Comparison of ENCODE assay signal across 8 cellular contexts in genomic region chr10:86756511-86757109, GRCh38. TPM values are rescaled to one million over a fixed set of nuclear protein-coding genes. Genes with fewer than 3 reads are reported as not detected.
A peak's percentile ranks its signal among the peaks of the same experiment; 100 is the strongest.
DNase-seq lines count a peak whose midpoint lies in the region; ATAC-seq and TF ChIP-seq lines count a peak whose summit lies in the region.

TSS of gene BMPR1A (plus strand) at chr10:86756619. CDS start at chr10:86876019, 119,400 bp downstream.

- no peaks in the 10 kb centered on the region for H3K9me3 ChIP-seq in naive thymus-derived CD4-positive, alpha-beta T cell (ENCODE audit: control insufficient read depth in 2 of 3, low read length in 3 of 3)

- H3K36me3 Mint-ChIP-seq in naive thymus-derived CD4-positive, alpha-beta T cell: peaks cover 0 to 2% (median 0%) of the 10 kb centered on the region in 5 donors

- ATAC-seq in GM18499 (IDR thresholded peaks at IDR 0.05; ENCODE audit: insufficient read depth, unreplicated experiment) (peak; percentile 17), HG02885 (IDR thresholded peaks at IDR 0.05; ENCODE audit: poor library complexity, unreplicated experiment) (peak; percentile 35)
- peak; percentile 1 for ATAC-seq in naive thymus-derived CD4-positive, alpha-beta T cell

- H3K9me3 Mint-ChIP-seq in naive thymus-derived CD4-positive, alpha-beta T cell: peaks cover 0 to 2% (median 0%) of the 10 kb centered on the region in 11 donors

- peak within 1 kb of the TSS; percentile 49 to 90 (median 76) for H3K27ac Mint-ChIP-seq in naive thymus-derived CD4-positive, alpha-beta T cell

- peak within 1 kb of the TSS; percentile 50 for H3K27ac ChIP-seq in naive thymus-derived CD4-positive, alpha-beta T cell (ENCODE audit: low read depth, low read length)

- peak within 1 kb of the TSS; percentile 74 for H3K4me3 ChIP-seq in epithelial cell of esophagus (ENCODE audit: low read length)
- peak within 1 kb of the TSS; percentile 73 for H3K4me3 ChIP-seq in naive thymus-derived CD4-positive, alpha-beta T cell (ENCODE audit: low read length)

- H3K4me1 ChIP-seq in naive thymus-derived CD4-positive, alpha-beta T cell (ENCODE audit: control insufficient read depth in 2 of 2, insufficient read depth in 2 of 2, low read length in 2 of 2): peaks cover 9 to 11% of the 10 kb centered on the region in 2 donors

- POLR2A ChIA-PET in naive thymus-derived CD4-positive, alpha-beta T cell (lab: Charles Lee): interaction anchor here (2.8 kb wide), 1 partner anchor 45 kb away, joined by 10 read pairs; no protein-coding TSS in a partner anchor

- no peak for DNase-seq in A172 (ENCODE audit: low spot score)
- DNase-seq in RPMI7951 (ENCODE audit: low read depth): peak; percentile 30
- DNase-seq in epithelial cell of esophagus (ENCODE audit: low read depth): peak; percentile 89
- peak in 1 of 9 donors; percentile 38 for DNase-seq in naive thymus-derived CD4-positive, alpha-beta T cell
- no peak for DNase-seq in SKM-1 (lab: John Stamatoyannopoulos, UW; ENCODE audit: unreplicated experiment)
- DNase-seq in NCI-H446 (lab: John Stamatoyannopoulos, UW): no peak

- H3K4me3 Mint-ChIP-seq in naive thymus-derived CD4-positive, alpha-beta T cell: peak within 1 kb of the TSS; percentile 80 to 95 (median 90)

- no peaks in the 10 kb centered on the region for H3K36me3 ChIP-seq in naive thymus-derived CD4-positive, alpha-beta T cell (ENCODE audit: control insufficient read depth in 2 of 3, insufficient read depth in 3 of 3, low read length in 3 of 3)

- CTCF ChIA-PET in naive thymus-derived CD4-positive, alpha-beta T cell (lab: Charles Lee): no interaction called here

- peaks cover 0 to 6% of the 10 kb centered on the region in 2 donors for H3K27me3 ChIP-seq in naive thymus-derived CD4-positive, alpha-beta T cell (ENCODE audit: control insufficient read depth in 2 of 2, insufficient read depth in 2 of 2, low read length in 2 of 2)

- TF ChIP-seq CTCF in epithelial cell of esophagus (IDR thresholded peaks at IDR 0.05; ENCODE audit: insufficient read depth, low read depth, low read length, missing control alignments): no peak

- H3K27me3 Mint-ChIP-seq in naive thymus-derived CD4-positive, alpha-beta T cell: peaks cover 30 to 58% (median 37%) of the 10 kb centered on the region in 5 donors

- intact Hi-C loops in naive thymus-derived CD4-positive, alpha-beta T cell (cut with micrococcal nuclease): loop anchor here (1.0 to 5.0 kb wide), 8 partner anchors 45 to 356 kb away; partner anchors contain the start of genes SHLD2 (in 2 of the 2), GLUD1 (in 1 of the 2) and WAPL (in 1 of the 2)

- peaks cover 13 to 54% (median 37%) of the 10 kb centered on the region in 7 donors for H3K4me1 Mint-ChIP-seq in naive thymus-derived CD4-positive, alpha-beta T cell

RNA-seq across cellular contexts. Expression of gene BMPR1A, which starts in this region (rescaled TPM):
- 50.1 and 57.2 TPM in 2 replicates for total RNA-seq in A172 (2014; rRNA removed; shearing (Covaris generic))
- total RNA-seq in RPMI7951 (2014; rRNA removed; shearing (Covaris generic)): 23.5 and 30.3 TPM in 2 replicates
- total RNA-seq in naive thymus-derived CD4-positive, alpha-beta T cell: 10 to 100 TPM in 2 of 5 experiments, 1 to 10 TPM in 3; 4.3 to 11.3 (median 8.9) TPM
- 1 to 10 TPM; 2.1 to 3.0 TPM for polyA plus RNA-seq in naive thymus-derived CD4-positive, alpha-beta T cell

Comparison
In these comparisons a context has a peak if more than half of its experiments do, and no peak if none do; other contexts are left out.
1. DNase-seq: peak in RPMI7951 (single experiment) and epithelial cell of esophagus (single experiment); none in A172 (single experiment), SKM-1 (single experiment) and NCI-H446 (0 of 2).
2. Peak in every context shown above with its lines, with median percentiles within 50 percentile points of each other: ATAC-seq.